Comparison of ENCODE assay signal across 30 cellular contexts in genomic region chr2:180046776-180047175, GRCh38. TPM values are rescaled to one million over a fixed set of nuclear protein-coding genes. Genes with fewer than 3 reads are reported as not detected.
DNase-seq lines count a peak whose midpoint lies in the region; ATAC-seq, FAIRE-seq and TF ChIP-seq lines count a peak whose summit lies in the region.
"Had no signal": no experiment of that assay in that cellular context is flagged by ENCODE, and none has a peak within 500 bp of the region (broad histone marks: within the 10 kb centered on the region; RNA-seq: fewer than 3 reads in every experiment).

No MANE protein-coding gene starts in this region.

- no peak overlapping the region for H3K9ac ChIP-seq in astrocyte (ENCODE audit: low read length)
- H3K9ac ChIP-seq in fibroblast of lung (ENCODE audit: insufficient read depth, low read length), result no peak overlapping the region

- DNase-seq in EL (peak; percentile 43), astrocyte (ENCODE audit: low read depth) (peak; percentile 47), fibroblast of lung (ENCODE audit: low read depth in 2 of 2) (peak; percentile 37 to 63), osteoblast (ENCODE audit: insufficient read length, low spot score, missing footprints) (peak; percentile 61), esophagus muscularis mucosa (ENCODE audit: extremely low spot score) (no peak), NCI-H2171 treated with DMSO at 0.1 percent for 48 hours (lab: John Stamatoyannopoulos, UW) (no peak), NCI-H510A treated with DMSO at 0.1 percent for 48 hours (lab: John Stamatoyannopoulos, UW) (no peak)
- DNase-seq: BE2C; CD8-positive, alpha-beta memory T cell; DMS 273 treated with DMSO at 0.1 percent for 48 hours; DMS79; H9; KG1; MG63; NCI-H1417; NCI-H1694; NCI-H2029 treated with DMSO at 0.1 percent for 48 hours; NCI-H226; NCI-H524 treated with DMSO at 0.1 percent for 48 hours; NCI-H82; NK-92 treated with Interleukin-12 subunit alpha and Interleukin-12 subunit beta, amount 100 ng/mL, for 24 hours; PC-3; T-helper 1 cell had no signal

- no peak overlapping the region for H3K27ac ChIP-seq in astrocyte (ENCODE audit: low read depth, low read length)
- H3K27ac ChIP-seq in fibroblast of lung (ENCODE audit: insufficient read depth, low read length), result no peak overlapping the region
- no peak overlapping the region for H3K27ac ChIP-seq in osteoblast (ENCODE audit: low read depth, low read length)
- no peak overlapping the region for H3K27ac ChIP-seq in esophagus muscularis mucosa (replicated peaks in 1 of 4)
- H3K27ac ChIP-seq: A549, SJSA1 had no signal

- intact Hi-C loops in esophagus muscularis mucosa (cut with DNase I), result no loop called here

- H3K4me2 ChIP-seq in astrocyte (ENCODE audit: low read length) (no peak overlapping the region), fibroblast of lung (ENCODE audit: extremely low read depth, insufficient read depth, low read length) (no peak overlapping the region), osteoblast (ENCODE audit: insufficient read depth, low read length) (no peak overlapping the region)
- H3K4me2 ChIP-seq: A549, GM23338 had no signal

- peaks cover 14% of the 10 kb centered on the region for H3K27me3 ChIP-seq in astrocyte (ENCODE audit: insufficient read depth, low read length)
- no peaks in the 10 kb centered on the region for H3K27me3 ChIP-seq in fibroblast of lung (ENCODE audit: control insufficient read depth, insufficient read depth, low read length)
- peaks cover 68% of the 10 kb centered on the region for H3K27me3 ChIP-seq in osteoblast (ENCODE audit: insufficient read depth, low read length)
- peaks cover 0 to 5% (median 0%) of the 10 kb centered on the region in 4 donors for H3K27me3 ChIP-seq in esophagus muscularis mucosa
- H3K27me3 ChIP-seq: BE2C, MG63, SJSA1 had no signal

- no peak for FAIRE-seq in astrocyte (lab: Jason Lieb, UNC)
- FAIRE-seq: A549, GM18507 had no signal

- no peak for ATAC-seq in HG03457 (IDR thresholded peaks at IDR 0.05; ENCODE audit: unreplicated experiment)
- ATAC-seq: A549, GM23338, PC-3, Right ventricle myocardium inferior had no signal

- no peak for TF ChIP-seq POLR2A in esophagus muscularis mucosa (IDR thresholded peaks at IDR 0.05; ENCODE audit: low read depth)

- H3K9me3 ChIP-seq in astrocyte (ENCODE audit: insufficient read depth, low read depth, low read length) (no peaks in the 10 kb centered on the region), fibroblast of lung (ENCODE audit: control insufficient read depth, insufficient read depth, low read depth, low read length) (no peaks in the 10 kb centered on the region), osteoblast (ENCODE audit: low read depth, low read length) (no peaks in the 10 kb centered on the region), esophagus muscularis mucosa (no peaks in the 10 kb centered on the region)
- H3K9me3 ChIP-seq: A549, BE2C, SJSA1 had no signal

- H3K4me3 Mint-ChIP-seq in astrocyte (ENCODE audit: unreplicated experiment), result no peak overlapping the region
- H3K4me3 Mint-ChIP-seq: CD14-positive monocyte; CD8-positive, alpha-beta memory T cell; GM23338; H9 had no signal

- H3K36me3 Mint-ChIP-seq in astrocyte (ENCODE audit: low read depth, unreplicated experiment), result no peaks in the 10 kb centered on the region
- H3K36me3 Mint-ChIP-seq: CD14-positive monocyte; CD8-positive, alpha-beta memory T cell had no signal

- no peaks in the 10 kb centered on the region for H3K27me3 Mint-ChIP-seq in astrocyte (ENCODE audit: low read depth, unreplicated experiment)

- TF ChIP-seq EP300 in esophagus muscularis mucosa (IDR thresholded peaks at IDR 0.05), result no peak

- H3K79me2 ChIP-seq in astrocyte (ENCODE audit: insufficient read depth, low read length), result no peaks in the 10 kb centered on the region
- no peaks in the 10 kb centered on the region for H3K79me2 ChIP-seq in fibroblast of lung (ENCODE audit: control insufficient read depth, insufficient read depth, low read length)
- no peaks in the 10 kb centered on the region for H3K79me2 ChIP-seq in osteoblast (ENCODE audit: insufficient read depth, low read length)

- H3K36me3 ChIP-seq in astrocyte (ENCODE audit: insufficient read depth, low read length) (no peaks in the 10 kb centered on the region), fibroblast of lung (ENCODE audit: control insufficient read depth, insufficient read depth, low read length) (no peaks in the 10 kb centered on the region), osteoblast (ENCODE audit: insufficient read depth, low read length) (no peaks in the 10 kb centered on the region), esophagus muscularis mucosa (no peaks in the 10 kb centered on the region)
- H3K36me3 ChIP-seq: BE2C, MG63, SJSA1 had no signal

- peaks cover 5% of the 10 kb centered on the region for H3K4me1 ChIP-seq in astrocyte (ENCODE audit: insufficient read depth, low read length)
- no peaks in the 10 kb centered on the region for H3K4me1 ChIP-seq in fibroblast of lung (ENCODE audit: control insufficient read depth, extremely low read depth, insufficient read depth, low read length)
- peaks cover 23% of the 10 kb centered on the region for H3K4me1 ChIP-seq in osteoblast (ENCODE audit: insufficient read depth, low read length)
- H3K4me1 ChIP-seq in esophagus muscularis mucosa, result no peaks in the 10 kb centered on the region
- H3K4me1 ChIP-seq: A549, BE2C, SJSA1 had no signal

- H3K4me3 ChIP-seq in astrocyte (ENCODE audit: insufficient read depth, low read depth, low read length) (no peak overlapping the region), fibroblast of lung (replicated peaks in 1 of 4; ENCODE audit: control extremely low read depth in 1 of 4, insufficient read depth in 1 of 4, low read depth in 3 of 4, low read length in 4 of 4) (no peak overlapping the region), osteoblast (ENCODE audit: insufficient read depth, low read length) (no peak overlapping the region), esophagus muscularis mucosa (no peak overlapping the region)
- H3K4me3 ChIP-seq: A549, GM23338, MG63, SJSA1 had no signal

- H3K4me1 Mint-ChIP-seq in astrocyte (ENCODE audit: low read depth, unreplicated experiment), result no peaks in the 10 kb centered on the region
- H3K4me1 Mint-ChIP-seq: CD8-positive, alpha-beta memory T cell; GM23338 had no signal

- no peak for TF ChIP-seq CTCF in astrocyte (IDR thresholded peaks at IDR 0.05; ENCODE audit: insufficient read depth, low read depth, low read length)
- TF ChIP-seq CTCF in fibroblast of lung (conservative IDR thresholded peaks at IDR 0.05 in 1 of 2, IDR thresholded peaks at IDR 0.05 in 1 of 2; ENCODE audit: low read depth in 1 of 2, low read length in 2 of 2), result no peak
- TF ChIP-seq CTCF in osteoblast (IDR thresholded peaks at IDR 0.05; ENCODE audit: extremely low read depth, low read depth, low read length), result no peak
- TF ChIP-seq CTCF in esophagus muscularis mucosa (IDR thresholded peaks at IDR 0.05), result no peak

- H3K9me3 Mint-ChIP-seq in astrocyte (ENCODE audit: unreplicated experiment), result no peaks in the 10 kb centered on the region
- H3K9me3 Mint-ChIP-seq: CD8-positive, alpha-beta memory T cell; GM23338; H9 had no signal

- H2AFZ ChIP-seq in astrocyte (ENCODE audit: low read depth, low read length), result no peak overlapping the region
- H2AFZ ChIP-seq in fibroblast of lung (ENCODE audit: low read length), result no peak overlapping the region
- H2AFZ ChIP-seq in osteoblast (ENCODE audit: low read length), result no peak overlapping the region
- H2AFZ ChIP-seq: GM23338 had no signal

- H3K27ac Mint-ChIP-seq in astrocyte (ENCODE audit: unreplicated experiment), result no peak overlapping the region
- H3K27ac Mint-ChIP-seq: CD14-positive monocyte; CD8-positive, alpha-beta memory T cell; GM23338; H9 had no signal

- H4K20me1 ChIP-seq in astrocyte (ENCODE audit: insufficient read depth, low read length) (no peaks in the 10 kb centered on the region), fibroblast of lung (ENCODE audit: control insufficient read depth, extremely low read depth, insufficient read depth, low read length) (no peaks in the 10 kb centered on the region), osteoblast (ENCODE audit: insufficient read depth, low read length) (no peaks in the 10 kb centered on the region)

RNA-seq across cellular contexts. Expression of gene CWC22, which starts 39.7 kb away (rescaled TPM):
- 12.3 and 13.5 TPM in 2 replicates for total RNA-seq in astrocyte
- 21.8 and 22.5 TPM in 2 replicates for total RNA-seq in fibroblast of lung
- polyA plus RNA-seq in fibroblast of lung, result 6.4 and 7.0 TPM in 2 replicates
- polyA plus RNA-seq in fibroblast of lung (2012), result 12.0 and 13.1 TPM in 2 replicates
- polyA minus RNA-seq in fibroblast of lung (ENCODE audit: low replicate concordance), result 1.3 and 1.4 TPM in 2 replicates
- 15.2 and 17.1 TPM in 2 replicates for total RNA-seq in osteoblast
- total RNA-seq in esophagus muscularis mucosa, result 10 to 100 TPM; 20.3 to 27.9 (median 25.5) TPM

Comparison
In these comparisons a context has a peak if more than half of its experiments do, and no peak if none do; other contexts are left out.
1. DNase-seq: peak in EL (single experiment), astrocyte (single experiment), fibroblast of lung (2 of 2) and osteoblast (single experiment); none in esophagus muscularis mucosa (single experiment), NCI-H2171 treated with DMSO at 0.1 percent for 48 hours (single experiment) and NCI-H510A treated with DMSO at 0.1 percent for 48 hours (single experiment).